In genomic region chr10:129939416-129940275, GRCh38 we compare ENCODE assay signal across 1 cellular context.
TF ChIP-seq lines count a peak whose summit lies in the region.

No MANE protein-coding gene starts in this region.

TF ChIP-seq in H1, 55 proteins besides CTCF, POLR2A, EP300 and RAD21:
- TF ChIP-seq PHF8 (conservative IDR thresholded peaks at IDR 0.05; ENCODE audit: low read depth, low read length): no peak
- TF ChIP-seq SRF (IDR thresholded peaks at IDR 0.05; ENCODE audit: low read depth, low read length): no peak
- TF ChIP-seq CTBP2 (IDR thresholded peaks at IDR 0.05; ENCODE audit: borderline replicate concordance, insufficient read depth, insufficient read length, low read length): no peak
- TF ChIP-seq MAFK (IDR thresholded peaks at IDR 0.05; ENCODE audit: low read depth, low read length): no peak
- no peak for TF ChIP-seq KDM4A (IDR thresholded peaks at IDR 0.05; ENCODE audit: low read depth, low read length, severe bottlenecking)
- TF ChIP-seq CBX5 (IDR thresholded peaks at IDR 0.05; ENCODE audit: low read depth, low read length): no peak
- TF ChIP-seq RFX5 (IDR thresholded peaks at IDR 0.05; ENCODE audit: borderline replicate concordance, low read depth, low read length): no peak
- no peak for TF ChIP-seq SUZ12 (IDR thresholded peaks at IDR 0.05; ENCODE audit: low read length)
- TF ChIP-seq RBBP5 (IDR thresholded peaks at IDR 0.05; ENCODE audit: borderline replicate concordance, low read depth, low read length): no peak
TF ChIP-seq in H1: peak in this region for 0.
